Comparison of ENCODE assay signal across 8 cellular contexts in the genomic region with DNA sequence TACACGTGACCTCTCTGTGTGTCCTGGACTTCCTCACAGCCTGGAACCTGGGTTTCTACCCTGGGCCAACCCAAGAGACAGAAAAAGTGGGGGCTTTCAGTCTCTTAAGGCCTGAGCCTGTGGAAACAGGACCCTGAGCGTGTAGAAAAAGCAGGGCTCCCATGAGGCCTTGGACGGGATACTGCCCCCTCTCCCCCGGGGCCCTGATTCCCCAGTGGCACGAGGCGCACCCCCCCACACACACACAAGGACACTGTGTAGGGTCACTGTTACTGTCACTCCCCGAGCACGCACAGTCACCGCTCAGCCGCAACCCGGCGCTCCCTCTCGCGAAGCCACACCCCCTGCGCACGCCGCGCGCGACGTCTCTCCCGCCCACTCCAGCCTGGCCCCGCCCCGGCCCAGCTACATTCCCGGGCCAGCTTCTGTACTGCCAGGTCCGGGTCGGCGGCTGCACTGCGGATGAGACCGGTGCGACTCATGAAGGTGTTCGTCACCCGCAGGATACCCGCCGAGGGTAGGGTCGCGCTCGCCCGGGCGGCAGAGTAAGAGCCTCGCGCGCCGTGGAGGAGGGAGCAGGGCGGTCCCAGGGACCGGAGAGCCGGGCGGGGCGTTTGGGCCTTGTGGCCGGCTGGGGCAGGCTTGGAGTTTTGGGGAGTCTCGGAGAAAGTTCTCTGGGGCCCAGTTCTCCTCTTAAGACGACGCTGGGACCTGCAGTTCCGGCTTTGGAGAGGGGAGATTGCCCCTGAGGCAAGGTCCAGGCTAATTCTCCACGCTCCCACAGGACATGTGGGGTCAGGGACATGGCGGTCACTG. TPM values are rescaled to one million over a fixed set of nuclear protein-coding genes. Genes with fewer than 3 reads are reported as not detected.
DNase-seq lines count a peak whose midpoint lies in the region; ATAC-seq, FAIRE-seq and TF ChIP-seq lines count a peak whose summit lies in the region.

Gene GRHPR, plus strand, starts transcription at position 408 of the 816 bp plus-strand sequence. Its CDS starts 55 bp downstream, at position 463.

- intact Hi-C loops in HepG2 (cut with micrococcal nuclease; ENCODE audit: unreplicated experiment), result loop anchor here (1.0 to 2.0 kb wide), 2 partner anchors 9 to 42 kb away; partner anchors contain the start of gene ZBTB5

- FAIRE-seq in HepG2 (lab: Jason Lieb, UNC), result peak; percentile 58

- peaks cover 4% of the 10 kb centered on the region; the same call in 1 of the 2 replicates for H4K20me1 ChIP-seq in HepG2 (ENCODE audit: insufficient read depth, low read length)

- peaks cover 12% of the 10 kb centered on the region for H3K36me3 Mint-ChIP-seq in activated CD4-positive, alpha-beta T cell treated with anti-CD3 and anti-CD28 coated beads, Interleukin-2, amount 10 ng/mL, durations not matched to agents 7 days and 5 days (ENCODE audit: low read depth)

- TF ChIP-seq RAD21 in HepG2 (CRISPR knock-in tag; IDR thresholded peaks at IDR 0.05), result 0 out of 2 replicates have a peak, but pooled peaks have one; percentile 15

- H3K27me3 Mint-ChIP-seq in activated CD4-positive, alpha-beta T cell treated with anti-CD3 and anti-CD28 coated beads, Interleukin-2, amount 10 ng/mL, durations not matched to agents 7 days and 5 days, result no peaks in the 10 kb centered on the region

- H3K27ac Mint-ChIP-seq in activated CD4-positive, alpha-beta T cell treated with anti-CD3 and anti-CD28 coated beads, Interleukin-2, amount 10 ng/mL, durations not matched to agents 7 days and 5 days, result peak within 1 kb of the TSS; percentile 93

- TF ChIP-seq EP300 in HepG2 (IDR thresholded peaks at IDR 0.05; ENCODE audit: low read depth in 2 of 2, low read length in 2 of 2) (0 out of 4 replicates have a peak, but pooled peaks of 1 of the 2 experiments have one; percentile 15), HepG2 (CRISPR knock-in tag; IDR thresholded peaks at IDR 0.05; ENCODE audit: borderline replicate concordance) (no peak)

- H3K79me2 ChIP-seq in HepG2 (ENCODE audit: insufficient read depth, low read length), result peaks cover 28% of the 10 kb centered on the region

- CTCF ChIA-PET in activated CD4-positive, alpha-beta T cell treated with anti-CD3 and anti-CD28 coated beads, Interleukin-2, amount 10 ng/mL, durations not matched to agents 7 days and 5 days (lab: Charles Lee), result interaction anchor here (0.6 to 1.2 kb wide), 2 partner anchors 7 to 11 kb away, joined by 3 to 4 read pairs; no protein-coding TSS in a partner anchor
- CTCF ChIA-PET in HepG2 (lab: Yijun Ruan, JAX; ENCODE audit: low intra/inter-chr PET ratio, low total read pairs), result interaction anchor here (1.2 kb wide), 1 partner anchor 11 kb away, joined by 3 read pairs; no protein-coding TSS in a partner anchor

- H3K27me3 ChIP-seq in BE2C (no peaks in the 10 kb centered on the region), HepG2 (ENCODE audit: control insufficient read depth in 1 of 2, insufficient read depth in 2 of 2, low read length in 2 of 2) (no peaks in the 10 kb centered on the region)

- H3K36me3 ChIP-seq in BE2C, result peaks cover 14% of the 10 kb centered on the region
- H3K36me3 ChIP-seq in HepG2 (replicated peaks in 1 of 2; ENCODE audit: control insufficient read depth in 1 of 2, insufficient read depth in 2 of 2, low read length in 2 of 2), result peaks cover 8 to 15% of the 10 kb centered on the region in 2 experiments; a peak in 4 of 5 replicates

- peak; percentile 92 for DNase-seq in BE2C
- peak; percentile 26 for DNase-seq in NCI-H524 treated with DMSO at 0.1 percent for 48 hours (lab: John Stamatoyannopoulos, UW)
- DNase-seq in activated CD4-positive, alpha-beta T cell treated with anti-CD3 and anti-CD28 coated beads, Interleukin-2, amount 10 ng/mL, durations not matched to agents 7 days and 5 days, result peak; percentile 90
- peak; percentile 77 for DNase-seq in dedifferentiated amniotic fluid mesenchymal stem cell (ENCODE audit: extremely low spot score)
- peak; percentile 78 for DNase-seq in HepG2 (ENCODE audit: low spot score)
- DNase-seq in stimulated activated CD4-positive, alpha-beta T cell treated with anti-CD3 and anti-CD28 coated beads, Interleukin-4, amount 100 ng/mL, for 24 hours, result peak; percentile 93

- BruUV-seq in HepG2 (replicated peaks; lab: Mats Ljungman, UMichigan), result TSS peak; percentile 63

- peak; percentile 79 for TF ChIP-seq POLR2A in GM19193 (IDR thresholded peaks at IDR 0.05; ENCODE audit: extremely low read depth, insufficient read depth, insufficient read length)
- peak; percentile 86 to 96 for TF ChIP-seq POLR2A in HepG2 (IDR thresholded peaks at IDR 0.05; ENCODE audit: insufficient read depth in 1 of 2, low read depth in 2 of 2, low read length in 2 of 2)

- POLR2A ChIA-PET in activated CD4-positive, alpha-beta T cell treated with anti-CD3 and anti-CD28 coated beads, Interleukin-2, amount 10 ng/mL, durations not matched to agents 7 days and 5 days (lab: Charles Lee), result no interaction called here
- POLR2A ChIA-PET in HepG2 (lab: Yijun Ruan, JAX), result interaction anchor here (0.7 to 3.6 kb wide), 10 partner anchors 9 to 486 kb away, joined by 3 to 34 read pairs (median 4); partner anchors contain the start of genes POLR1E, TOMM5 and ZBTB5

- peak within 1 kb of the TSS; percentile 88 for H3K27ac ChIP-seq in HepG2 (ENCODE audit: extremely low read length, insufficient read depth, low read length)

- H3K4me2 ChIP-seq in HepG2 (ENCODE audit: low read depth, low read length), result peak within 1 kb of the TSS; percentile 81

- H2AFZ ChIP-seq in HepG2 (ENCODE audit: low read length), result peak within 1 kb of the TSS; percentile 65

- in situ Hi-C loops in HepG2 (cut with HindIII; ENCODE audit: extremely low pct_ligation_motif_present, low pct_unique_long_range_greater_than_20kb), result no loop called here

- H3K9ac ChIP-seq in HepG2 (ENCODE audit: insufficient read depth, low read depth, low read length), result peak within 1 kb of the TSS; percentile 94

- H3K4me1 Mint-ChIP-seq in activated CD4-positive, alpha-beta T cell treated with anti-CD3 and anti-CD28 coated beads, Interleukin-2, amount 10 ng/mL, durations not matched to agents 7 days and 5 days, result peaks cover 19% of the 10 kb centered on the region

- H3K9me3 ChIP-seq in BE2C (no peaks in the 10 kb centered on the region), HepG2 (ENCODE audit: low read length) (no peaks in the 10 kb centered on the region)

- no peak for TF ChIP-seq CTCF in BE2C (IDR thresholded peaks at IDR 0.05; ENCODE audit: low read depth, low read length)
- TF ChIP-seq CTCF in HepG2 (CRISPR knock-in tag; IDR thresholded peaks at IDR 0.05), result peak; percentile 14; the same call in 1 of the 2 replicates

- ATAC-seq in HG03432 (IDR thresholded peaks at IDR 0.05; ENCODE audit: unreplicated experiment) (peak; percentile 99), HepG2 (peak; percentile 91)

- H3K4me1 ChIP-seq in BE2C, result peaks cover 4% of the 10 kb centered on the region
- H3K4me1 ChIP-seq in HepG2 (ENCODE audit: insufficient read depth, low read length), result peaks cover 53% of the 10 kb centered on the region

- no peaks in the 10 kb centered on the region for H3K9me3 Mint-ChIP-seq in activated CD4-positive, alpha-beta T cell treated with anti-CD3 and anti-CD28 coated beads, Interleukin-2, amount 10 ng/mL, durations not matched to agents 7 days and 5 days

- peak within 1 kb of the TSS; percentile 90 for H3K4me3 Mint-ChIP-seq in activated CD4-positive, alpha-beta T cell treated with anti-CD3 and anti-CD28 coated beads, Interleukin-2, amount 10 ng/mL, durations not matched to agents 7 days and 5 days

- WGBS in HepG2 (ENCODE audit: low lambda C conversion rate), result 4% methylated on average over 24 of the region's 56 CpGs

- H3K4me3 ChIP-seq in BE2C (ENCODE audit: low read depth, low read length) (peak within 1 kb of the TSS; percentile 96), HepG2 (replicated peaks in 1 of 3; ENCODE audit: insufficient read depth in 1 of 3, low read depth in 2 of 3, low read length in 3 of 3) (peak within 1 kb of the TSS; percentile 79 to 86 (median 84))

TF ChIP-seq in HepG2, 621 proteins besides CTCF, POLR2A, EP300 and RAD21 (continues in another document):
- TF ChIP-seq ZNF232 (CRISPR knock-in tag; IDR thresholded peaks at IDR 0.05; ENCODE audit: borderline replicate concordance), result no peak

RNA-seq across cellular contexts. Expression of gene GRHPR, which starts in this region (rescaled TPM):
- polyA plus RNA-seq in BE2C (2012; ENCODE audit: insufficient read depth, insufficient read length, low read depth), result 81.4 TPM
- 10 to 100 TPM; 49.8 to 53.7 TPM for total RNA-seq in activated CD4-positive, alpha-beta T cell treated with anti-CD3 and anti-CD28 coated beads, Interleukin-2, amount 10 ng/mL, durations not matched to agents 7 days and 5 days
- total RNA-seq in HepG2 (2016; rRNA removed; fragmentation: Illumina TruSeq; extraction: Trizol), result 115 and 127 TPM in 2 replicates
- 58.9 and 75.1 TPM in 2 replicates for total RNA-seq in HepG2 (2016; cell fraction: cytosol; rRNA removed; fragmentation: Illumina TruSeq; extraction: Trizol; ENCODE audit: low read depth)
- total RNA-seq in HepG2 (2016; cell fraction: insoluble cytoplasmic fraction; rRNA removed; fragmentation: Illumina TruSeq; extraction: Trizol), result 119 and 128 TPM in 2 replicates
- 66.5 and 84.7 TPM in 2 replicates for total RNA-seq in HepG2 (2016; cell fraction: membrane; rRNA removed; fragmentation: Illumina TruSeq; extraction: Trizol)
- 73.9 and 76.5 TPM in 2 replicates for total RNA-seq in HepG2 (2016; cell fraction: nucleus; rRNA removed; fragmentation: Illumina TruSeq; extraction: Trizol)
- 113 and 127 TPM in 2 replicates for polyA plus RNA-seq in HepG2 (2011; rRNA removed)
- 126 and 161 TPM in 2 replicates for polyA plus RNA-seq in HepG2 (2011; cell fraction: cytosol; rRNA removed)
- 121 and 122 TPM in 2 replicates for polyA plus RNA-seq in HepG2 (2011; cell fraction: nucleus; rRNA removed)
- 66.2 and 76.0 TPM in 2 replicates for polyA plus RNA-seq in HepG2 (2012)
- 48.7 and 72.2 TPM in 2 replicates for polyA plus RNA-seq in HepG2 (2016; cell fraction: cytosol; fragmentation: Illumina TruSeq; extraction: Trizol; ENCODE audit: low read depth)
- 135 and 143 TPM in 2 replicates for polyA plus RNA-seq in HepG2 (2016; cell fraction: insoluble cytoplasmic fraction; fragmentation: Illumina TruSeq; extraction: Trizol; ENCODE audit: low read depth)
- polyA plus RNA-seq in HepG2 (2016; cell fraction: membrane; fragmentation: Illumina TruSeq; extraction: Trizol; ENCODE audit: low read depth), result 58.4 and 72.9 TPM in 2 replicates
- polyA plus RNA-seq in HepG2 (2016; cell fraction: nucleus; fragmentation: Illumina TruSeq; extraction: Trizol; ENCODE audit: insufficient read depth, low read depth), result 111 and 117 TPM in 2 replicates
- 126 and 157 TPM in 2 replicates for polyA minus RNA-seq in HepG2 (2011; rRNA and poly(A)+ RNA removed; ENCODE audit: low replicate concordance)
- polyA minus RNA-seq in HepG2 (2011; cell fraction: cytosol; rRNA and poly(A)+ RNA removed), result 42.8 and 47.7 TPM in 2 replicates
- 54.1 and 61.8 TPM in 2 replicates for polyA minus RNA-seq in HepG2 (2011; cell fraction: nucleus; rRNA and poly(A)+ RNA removed)

Comparison
In these comparisons a context has a peak if more than half of its experiments do, and no peak if none do; other contexts are left out.
1. Peak in every context shown above with its lines: DNase-seq, ATAC-seq, H3K4me3 ChIP-seq and H3K27ac ChIP-seq.
2. DNase-seq: peak in every context shown above with its lines; median percentile 93 in stimulated activated CD4-positive, alpha-beta T cell treated with anti-CD3 and anti-CD28 coated beads, Interleukin-4, amount 100 ng/mL, for 24 hours; 92 in BE2C; 90 in activated CD4-positive, alpha-beta T cell treated with anti-CD3 and anti-CD28 coated beads, Interleukin-2, amount 10 ng/mL, durations not matched to agents 7 days and 5 days; 78 in HepG2; 77 in dedifferentiated amniotic fluid mesenchymal stem cell; 26 in NCI-H524 treated with DMSO at 0.1 percent for 48 hours.